Comparison of ENCODE assay signal across 2 cellular contexts in genomic region chr3:65406470-65406869, GRCh38.
TF ChIP-seq lines count a peak whose summit lies in the region.

No MANE protein-coding gene starts in this region.

TF ChIP-seq in IMR-90, 13 proteins besides CTCF, POLR2A, EP300 and RAD21:
- TF ChIP-seq CEBPB (IDR thresholded peaks at IDR 0.05; ENCODE audit: low read depth, low read length) (peak; percentile 87), NFE2L2 (IDR thresholded peaks at IDR 0.05; ENCODE audit: low read depth, low read length) (peak; percentile 65; the same call in 1 of the 2 replicates), FOS (IDR thresholded peaks at IDR 0.05; ENCODE audit: low read depth, low read length) (no peak)

TF ChIP-seq in WTC11, 78 proteins besides CTCF, POLR2A, EP300 and RAD21:
- peak; percentile 84 for TF ChIP-seq GABPB1 (CRISPR knock-in tag; IDR thresholded peaks at IDR 0.05)
- no peak for TF ChIP-seq ZMAT4 (CRISPR knock-in tag; IDR thresholded peaks at IDR 0.05)
